16 cellular contexts compared by ENCODE assay signal in genomic region chr5:147451125-147451524, GRCh38. TPM values are rescaled to one million over a fixed set of nuclear protein-coding genes. Genes with fewer than 3 reads are reported as not detected.
A peak's percentile ranks its signal among the peaks of the same experiment; 100 is the strongest.
DNase-seq lines count a peak whose midpoint lies in the region; ATAC-seq and TF ChIP-seq lines count a peak whose summit lies in the region.
"Had no signal": no experiment of that assay in that cellular context is flagged by ENCODE, and none has a peak within 500 bp of the region (broad histone marks: within the 10 kb centered on the region; RNA-seq: fewer than 3 reads in every experiment).

No MANE protein-coding gene starts in this region.

- DNase-seq in smooth muscle cell (lab: John Stamatoyannopoulos, UW; ENCODE audit: unreplicated experiment) (no peak), NOMO-1 treated with DMSO at 0.1 percent for 48 hours (lab: John Stamatoyannopoulos, UW; ENCODE audit: unreplicated experiment) (no peak), A172 (ENCODE audit: low spot score) (no peak), NCI-H446 (lab: John Stamatoyannopoulos, UW) (no peak)
- DNase-seq: activated CD4-positive, alpha-beta T cell treated with anti-CD3 and anti-CD28 coated beads, Interleukin-2, amount 10 ng/mL, durations not matched to agents 24 days and 14 days; activated effector memory CD4-positive, alpha-beta T cell treated with Interleukin-2 at 50 U/mL for 16 hours; GDM1; left lung; NCI-H1417; SW 1271 had no signal

- H3K36me3 ChIP-seq in HUES64 (ENCODE audit: insufficient read depth, low read length) = peaks cover 16% of the 10 kb centered on the region
- H3K36me3 ChIP-seq in iPS-20b (ENCODE audit: insufficient read depth, low read depth, low read length) = peaks cover 20% of the 10 kb centered on the region
- no peaks in the 10 kb centered on the region for H3K36me3 ChIP-seq in smooth muscle cell (ENCODE audit: low read depth)
- H3K36me3 ChIP-seq: left lung had no signal

- H2AFZ ChIP-seq in smooth muscle cell (ENCODE audit: low read depth) = no peak overlapping the region

- peak overlapping the region; percentile 92 for H3K4me2 ChIP-seq in smooth muscle cell

- 37% methylated on average over 4 of the region's 4 CpGs for WGBS in HUES64
- WGBS in smooth muscle cell (ENCODE audit: low lambda C conversion rate) = 48% methylated on average over 4 of the region's 4 CpGs

- H3K4me3 ChIP-seq in HUES64 (ENCODE audit: low read length) = peak overlapping the region; percentile 91
- peak overlapping the region; percentile 90 for H3K4me3 ChIP-seq in iPS-20b (ENCODE audit: low read length)
- H3K4me3 ChIP-seq in smooth muscle cell = peak overlapping the region; percentile 70
- H3K4me3 ChIP-seq: GM12878, left lung had no signal

- H3K9me3 ChIP-seq in HUES64 (ENCODE audit: insufficient read depth, low read depth, low read length) (no peaks in the 10 kb centered on the region), iPS-20b (ENCODE audit: insufficient read depth, low read depth, low read length) (no peaks in the 10 kb centered on the region), smooth muscle cell (replicated peaks; ENCODE audit: low read depth) (no peaks in the 10 kb centered on the region)
- H3K9me3 ChIP-seq: left lung had no signal

- peak overlapping the region; percentile 3; the same call in 1 of the 2 replicates for H3K27ac ChIP-seq in HUES64 (ENCODE audit: low read depth, low read length)
- H3K27ac ChIP-seq in cingulate gyrus (ENCODE audit: low read depth, low read length) = peak overlapping the region; percentile 41
- H3K27ac ChIP-seq in iPS-20b (ENCODE audit: low read length) = no peak overlapping the region
- H3K27ac ChIP-seq in smooth muscle cell (ENCODE audit: low read depth) = peak overlapping the region; percentile 9
- H3K27ac ChIP-seq: left lung, RWPE1 had no signal

- H4K20me1 ChIP-seq in smooth muscle cell (ENCODE audit: low read depth) = peaks cover 5% of the 10 kb centered on the region

- no peak for TF ChIP-seq CTCF in smooth muscle cell (IDR thresholded peaks at IDR 0.05; ENCODE audit: borderline replicate concordance, insufficient read depth, poor library complexity, severe bottlenecking)

- no peak overlapping the region for H3K9ac ChIP-seq in HUES64 (ENCODE audit: low read depth, low read length)
- H3K9ac ChIP-seq in iPS-20b (ENCODE audit: low read depth, low read length) = peak overlapping the region; percentile 71
- no peak overlapping the region for H3K9ac ChIP-seq in smooth muscle cell (ENCODE audit: low read depth)

- H3K4me1 ChIP-seq in HUES64 (ENCODE audit: insufficient read depth, low read length) (peaks cover 66% of the 10 kb centered on the region), iPS-20b (ENCODE audit: insufficient read depth, low read length) (peaks cover 58% of the 10 kb centered on the region), smooth muscle cell (ENCODE audit: low read depth) (peaks cover 66% of the 10 kb centered on the region)

- H3F3A ChIP-seq in smooth muscle cell (ENCODE audit: low read depth) = peaks cover 17% of the 10 kb centered on the region

- ATAC-seq in GM21786 (IDR thresholded peaks at IDR 0.05; ENCODE audit: unreplicated experiment) = no peak
- ATAC-seq: GM12878, left lung had no signal

- H3K79me2 ChIP-seq in smooth muscle cell (ENCODE audit: low read depth) = peaks cover 76% of the 10 kb centered on the region

- H3K27me3 ChIP-seq in HUES64 (ENCODE audit: insufficient read depth, low read length) (no peaks in the 10 kb centered on the region), iPS-20b (ENCODE audit: insufficient read depth, low read length) (no peaks in the 10 kb centered on the region), smooth muscle cell (ENCODE audit: low read depth) (no peaks in the 10 kb centered on the region)

RNA-seq across cellular contexts. Expression of gene DPYSL3, which starts 58.7 kb away (rescaled TPM):
- 234 TPM for polyA plus RNA-seq in HUES64 (2013, experiment 1 of 2)
- 219 TPM for polyA plus RNA-seq in HUES64 (2013, experiment 2 of 2)
- 121 and 124 TPM in 2 replicates for total RNA-seq in smooth muscle cell
- polyA plus RNA-seq in smooth muscle cell = 63.8 and 65.5 TPM in 2 replicates
- 308 and 485 TPM in 2 replicates for total RNA-seq in A172 (2014; rRNA removed; shearing (Covaris generic))
